ENCODE assay signal across 10 cellular contexts in genomic region chr10:70619271-70620019, GRCh38. TPM values are rescaled to one million over a fixed set of nuclear protein-coding genes. Genes with fewer than 3 reads are reported as not detected.
DNase-seq lines count a peak whose midpoint lies in the region; ATAC-seq and TF ChIP-seq lines count a peak whose summit lies in the region.
"Had no signal": no experiment of that assay in that cellular context is flagged by ENCODE, and none has a peak within 500 bp of the region (broad histone marks: within the 10 kb centered on the region; RNA-seq: fewer than 3 reads in every experiment).

No MANE protein-coding gene starts in this region.

- H3K27ac Mint-ChIP-seq in neural progenitor cell (no peak overlapping the region), nephron progenitor cell (no peak overlapping the region)

- H3K4me2 ChIP-seq in SK-N-SH, result no peak overlapping the region
- H3K4me2 ChIP-seq in Loucy (ENCODE audit: low read depth, low read length, poor library complexity, severe bottlenecking), result no peak overlapping the region
- no peak overlapping the region for H3K4me2 ChIP-seq in neural progenitor cell

- H3K27me3 Mint-ChIP-seq in neural progenitor cell (ENCODE audit: insufficient read depth, low read depth), result peaks cover 2% of the 10 kb centered on the region
- H3K27me3 Mint-ChIP-seq in nephron progenitor cell (ENCODE audit: low read depth, poor library complexity), result peaks cover 4% of the 10 kb centered on the region

- CTCF ChIA-PET in SK-N-SH (lab: Yijun Ruan, JAX), result interaction anchor here (0.7 to 1.9 kb wide), 7 partner anchors 18 to 140 kb away, joined by 3 to 5 read pairs (median 3); no protein-coding TSS in a partner anchor

- no peak for ATAC-seq in SK-N-SH treated with all-trans-retinoic acid at 6 μM for 48 hours
- no peak for ATAC-seq in HG02870 (IDR thresholded peaks at IDR 0.05; ENCODE audit: unreplicated experiment)
- ATAC-seq: stimulated activated naive CD8-positive, alpha-beta T cell treated with anti-CD3 and anti-CD28 coated beads, Interleukin-15, Interleukin-2, amounts not matched to agents 100 U/mL and 50 U/mL, for 24 hours had no signal

- peaks cover 5% of the 10 kb centered on the region for H3K4me1 Mint-ChIP-seq in neural progenitor cell
- no peaks in the 10 kb centered on the region for H3K4me1 Mint-ChIP-seq in nephron progenitor cell

- peaks cover 13% of the 10 kb centered on the region for H3K9me3 Mint-ChIP-seq in neural progenitor cell
- peaks cover 52% of the 10 kb centered on the region for H3K9me3 Mint-ChIP-seq in nephron progenitor cell

- POLR2A ChIA-PET in SK-N-SH (lab: Yijun Ruan, JAX), result no interaction called here

- H3K9ac ChIP-seq in SK-N-SH, result no peak overlapping the region
- H3K9ac ChIP-seq in Loucy (ENCODE audit: low read depth, low read length, poor library complexity, severe bottlenecking), result no peak overlapping the region
- no peak overlapping the region for H3K9ac ChIP-seq in neural progenitor cell

- H3K79me2 ChIP-seq in SK-N-SH (ENCODE audit: insufficient read depth), result no peaks in the 10 kb centered on the region
- H3K79me2 ChIP-seq in Loucy (ENCODE audit: insufficient read depth, low read length), result no peaks in the 10 kb centered on the region
- no peaks in the 10 kb centered on the region for H3K79me2 ChIP-seq in neural progenitor cell (ENCODE audit: low read depth)

- TF ChIP-seq CTCF in SK-N-SH (IDR thresholded peaks at IDR 0.05) (peak; percentile 56), Loucy (conservative IDR thresholded peaks at IDR 0.05; ENCODE audit: low read length) (peak; percentile 64), brain microvascular endothelial cell (IDR thresholded peaks at IDR 0.05; ENCODE audit: low read depth, low read length, missing control alignments) (peak; percentile 51), neural progenitor cell (IDR thresholded peaks at IDR 0.05) (peak; percentile 50), nephron progenitor cell (IDR thresholded peaks at IDR 0.05) (no peak)

- WGBS in SK-N-SH (ENCODE audit: low lambda C conversion rate), result 43% methylated on average over 4 of the region's 4 CpGs

- H2AFZ ChIP-seq in SK-N-SH (ENCODE audit: low read depth), result no peak overlapping the region
- H2AFZ ChIP-seq in Loucy (ENCODE audit: low read length), result no peak overlapping the region
- H2AFZ ChIP-seq in neural progenitor cell (replicated peaks), result no peak overlapping the region

- H3K9me3 ChIP-seq in SK-N-SH, result peaks cover 7% of the 10 kb centered on the region; the same call in 1 of the 2 replicates
- H3K9me3 ChIP-seq in Loucy (ENCODE audit: insufficient read depth, low read depth, low read length), result peaks cover 3% of the 10 kb centered on the region; the same call in 1 of the 2 replicates
- H3K9me3 ChIP-seq in neural progenitor cell (ENCODE audit: low read depth), result peaks cover 12% of the 10 kb centered on the region

- TF ChIP-seq RAD21 in SK-N-SH (IDR thresholded peaks at IDR 0.05; ENCODE audit: low read length), result peak; percentile 68

- in situ Hi-C loops in brain microvascular endothelial cell (cut with HindIII; ENCODE audit: low pct_ligation_motif_present, low sequenced_read_pairs), result no loop called here

- H3K4me3 Mint-ChIP-seq in neural progenitor cell (no peak overlapping the region), nephron progenitor cell (no peak overlapping the region)

- no peaks in the 10 kb centered on the region for H3K36me3 ChIP-seq in SK-N-SH (replicated peaks in 1 of 2; ENCODE audit: control insufficient read depth in 1 of 2, insufficient read depth in 2 of 2, low read length in 1 of 2)
- H3K36me3 ChIP-seq in Loucy (ENCODE audit: insufficient read depth, low read length), result no peaks in the 10 kb centered on the region
- no peaks in the 10 kb centered on the region for H3K36me3 ChIP-seq in brain microvascular endothelial cell (replicated peaks)
- no peaks in the 10 kb centered on the region for H3K36me3 ChIP-seq in neural progenitor cell

- H3K36me3 Mint-ChIP-seq in neural progenitor cell, result no peaks in the 10 kb centered on the region
- H3K36me3 Mint-ChIP-seq in nephron progenitor cell (ENCODE audit: low read depth), result peaks cover 22% of the 10 kb centered on the region

- H3K9me2 ChIP-seq in SK-N-SH (no peaks in the 10 kb centered on the region), Loucy (replicated peaks; ENCODE audit: low read depth, low read length) (no peaks in the 10 kb centered on the region)

- TF ChIP-seq EP300 in SK-N-SH (IDR thresholded peaks at IDR 0.05; ENCODE audit: borderline replicate concordance in 1 of 2, low read depth in 1 of 2, low read length in 1 of 2), result no peak

- H3K27me3 ChIP-seq in SK-N-SH (ENCODE audit: insufficient read depth) (no peaks in the 10 kb centered on the region), Loucy (ENCODE audit: insufficient read depth, low read length, poor library complexity, severe bottlenecking) (no peaks in the 10 kb centered on the region), brain microvascular endothelial cell (replicated peaks) (no peaks in the 10 kb centered on the region), neural progenitor cell (no peaks in the 10 kb centered on the region)

- H3K4me1 ChIP-seq in SK-N-SH (ENCODE audit: control insufficient read depth in 1 of 2, insufficient read depth in 2 of 2, low read depth in 1 of 2, low read length in 1 of 2), result no peaks in the 10 kb centered on the region
- H3K4me1 ChIP-seq in Loucy (ENCODE audit: insufficient read depth, low read length, poor library complexity, severe bottlenecking), result peaks cover 17% of the 10 kb centered on the region
- H3K4me1 ChIP-seq in neural progenitor cell, result peaks cover 4% of the 10 kb centered on the region

- H3K27ac ChIP-seq in SK-N-SH (ENCODE audit: low read depth in 2 of 2, low read length in 1 of 2) (no peak overlapping the region), brain microvascular endothelial cell (no peak overlapping the region), neural progenitor cell (no peak overlapping the region)

- H3F3A ChIP-seq in SK-N-SH (replicated peaks; ENCODE audit: insufficient read depth) (no peaks in the 10 kb centered on the region), Loucy (ENCODE audit: low read depth) (no peaks in the 10 kb centered on the region), neural progenitor cell (ENCODE audit: low read depth) (peaks cover 15% of the 10 kb centered on the region)

- H4K20me1 ChIP-seq in SK-N-SH (ENCODE audit: insufficient read depth), result no peaks in the 10 kb centered on the region
- H4K20me1 ChIP-seq in Loucy (ENCODE audit: insufficient read depth, low read length, poor library complexity, severe bottlenecking), result no peaks in the 10 kb centered on the region
- H4K20me1 ChIP-seq in neural progenitor cell (ENCODE audit: low read depth), result no peaks in the 10 kb centered on the region

- H3K4me3 ChIP-seq in SK-N-SH (ENCODE audit: low read depth in 2 of 2, low read length in 1 of 2) (no peak overlapping the region), Loucy (ENCODE audit: low read length, poor library complexity, severe bottlenecking) (no peak overlapping the region), brain microvascular endothelial cell (ENCODE audit: low read depth, low read length) (no peak overlapping the region), neural progenitor cell (no peak overlapping the region)

- DNase-seq in SK-N-SH (no peak), brain microvascular endothelial cell (peak; percentile 34), neural progenitor cell (ENCODE audit: low spot score) (no peak), nephron progenitor cell (no peak)
- no peak for DNase-seq in effector CD8-positive, alpha-beta T cell (lab: John Stamatoyannopoulos, UW)
- DNase-seq: DMS79 treated with DMSO at 0.1 percent for 48 hours; stimulated activated naive CD8-positive, alpha-beta T cell treated with anti-CD3 and anti-CD28 coated beads, Interleukin-15, Interleukin-2, amounts not matched to agents 100 U/mL and 50 U/mL, for 24 hours had no signal

TF ChIP-seq in SK-N-SH, 30 proteins besides CTCF, POLR2A, EP300 and RAD21 (continues in another document):
- TF ChIP-seq NFIC (IDR thresholded peaks at IDR 0.05; ENCODE audit: borderline replicate concordance), result no peak
- peak; percentile 49 for TF ChIP-seq SMC3 (IDR thresholded peaks at IDR 0.05; ENCODE audit: low read depth, low read length)

TF ChIP-seq in SK-N-SH treated with all-trans-retinoic acid at 6 μM for 48 hours, 23 proteins besides CTCF, POLR2A, EP300 and RAD21 (continues in another document):
- TF ChIP-seq TOX (CRISPR knock-in tag; IDR thresholded peaks at IDR 0.05; ENCODE audit: borderline replicate concordance), result no peak
- no peak for TF ChIP-seq ZFP30 (CRISPR knock-in tag; IDR thresholded peaks at IDR 0.05)
- TF ChIP-seq TCF4 (CRISPR knock-in tag; IDR thresholded peaks at IDR 0.05; ENCODE audit: borderline replicate concordance), result no peak
- TF ChIP-seq CSDC2 (CRISPR knock-in tag; IDR thresholded peaks at IDR 0.05), result no peak
- no peak for TF ChIP-seq ZFP3 (CRISPR knock-in tag; IDR thresholded peaks at IDR 0.05)
- TF ChIP-seq ARNTL (CRISPR knock-in tag; IDR thresholded peaks at IDR 0.05; ENCODE audit: borderline replicate concordance, low read depth), result no peak
- TF ChIP-seq, protein P1, sequence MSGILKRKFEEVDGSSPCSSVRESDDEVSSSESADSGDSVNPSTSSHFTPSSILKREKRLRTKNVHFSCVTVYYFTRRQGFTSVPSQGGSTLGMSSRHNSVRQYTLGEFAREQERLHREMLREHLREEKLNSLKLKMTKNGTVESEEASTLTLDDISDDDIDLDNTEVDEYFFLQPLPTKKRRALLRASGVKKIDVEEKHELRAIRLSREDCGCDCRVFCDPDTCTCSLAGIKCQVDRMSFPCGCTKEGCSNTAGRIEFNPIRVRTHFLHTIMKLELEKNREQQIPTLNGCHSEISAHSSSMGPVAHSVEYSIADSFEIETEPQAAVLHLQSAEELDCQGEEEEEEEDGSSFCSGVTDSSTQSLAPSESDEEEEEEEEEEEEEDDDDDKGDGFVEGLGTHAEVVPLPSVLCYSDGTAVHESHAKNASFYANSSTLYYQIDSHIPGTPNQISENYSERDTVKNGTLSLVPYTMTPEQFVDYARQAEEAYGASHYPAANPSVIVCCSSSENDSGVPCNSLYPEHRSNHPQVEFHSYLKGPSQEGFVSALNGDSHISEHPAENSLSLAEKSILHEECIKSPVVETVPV (CRISPR knock-in tag; IDR thresholded peaks at IDR 0.05), result no peak
- no peak for TF ChIP-seq ZC3H10 (CRISPR knock-in tag; IDR thresholded peaks at IDR 0.05)
- TF ChIP-seq SNAI2 (CRISPR knock-in tag; IDR thresholded peaks at IDR 0.05), result no peak
- TF ChIP-seq OSR1 (CRISPR knock-in tag; IDR thresholded peaks at IDR 0.05), result no peak
- TF ChIP-seq RARB (CRISPR knock-in tag; IDR thresholded peaks at IDR 0.05), result no peak
- TF ChIP-seq ZNF8 (CRISPR knock-in tag; IDR thresholded peaks at IDR 0.05), result no peak

RNA-seq across cellular contexts. Expression of gene PRF1, which starts 16.9 kb away (rescaled TPM):
- polyA plus RNA-seq in SK-N-SH (2012; rRNA removed), result not detected in 2 replicates
- polyA plus RNA-seq in SK-N-SH (2012; cell fraction: cytosol; rRNA removed), result not detected in 2 replicates
- polyA plus RNA-seq in SK-N-SH (2012; cell fraction: nucleus; rRNA removed), result not detected in 2 replicates
- total RNA-seq in neural progenitor cell (ENCODE audit: low replicate concordance), result not detected in 2 replicates

RNA-seq across cellular contexts. Expression of gene ADAMTS14, which starts 52.9 kb away (rescaled TPM):
- 1.1 and 1.2 TPM in 2 replicates for polyA plus RNA-seq in SK-N-SH (2012; rRNA removed)
- polyA plus RNA-seq in SK-N-SH (2012; cell fraction: cytosol; rRNA removed), result 0.28 and 0.63 TPM in 2 replicates
- 8.5 and 9.2 TPM in 2 replicates for polyA plus RNA-seq in SK-N-SH (2012; cell fraction: nucleus; rRNA removed)
- 0.53 TPM in 1 of 2 replicates, not detected in the other for total RNA-seq in neural progenitor cell (ENCODE audit: low replicate concordance)
